ENCODE assay signal across 9 cellular contexts in the genomic region with DNA sequence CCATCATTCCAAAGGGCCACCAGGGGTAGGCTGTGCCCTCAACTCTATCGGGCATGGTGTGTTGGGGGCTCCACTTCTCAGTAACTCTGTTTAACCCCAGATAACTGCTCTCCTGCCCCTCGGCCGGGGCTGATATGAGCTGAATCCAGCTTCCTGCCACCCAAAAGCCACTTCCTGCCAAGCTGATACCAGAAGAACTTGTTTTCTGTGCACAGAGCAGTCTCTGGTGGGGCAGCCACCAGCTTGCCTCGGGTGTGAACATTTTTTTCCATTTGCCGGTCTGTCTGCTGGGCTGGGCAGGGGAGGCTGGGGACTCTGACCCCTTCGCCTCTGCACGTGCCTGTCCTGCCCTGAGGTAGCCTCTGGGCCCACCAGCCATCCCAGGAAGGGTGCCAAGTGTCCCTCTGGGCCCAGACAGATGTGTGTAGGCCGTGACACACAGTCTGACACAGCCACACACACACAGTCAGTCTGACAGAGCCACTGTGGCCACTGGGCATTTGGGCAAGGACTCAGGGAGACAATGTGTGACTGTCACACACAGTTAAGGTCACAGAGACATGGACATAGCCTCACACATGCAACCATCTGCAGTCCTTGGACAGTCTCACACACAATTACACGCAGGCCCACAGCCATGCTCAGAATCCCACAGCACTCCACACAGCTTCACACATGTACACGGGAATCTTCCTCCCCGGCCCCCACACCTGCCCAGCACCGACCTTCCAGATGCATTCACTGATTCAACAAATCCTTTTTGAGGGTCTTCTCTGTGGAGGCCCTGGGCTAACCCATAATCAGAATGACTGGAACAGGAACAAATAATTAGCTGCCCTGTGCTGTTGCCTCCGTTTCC. TPM values are rescaled to one million over a fixed set of nuclear protein-coding genes. Genes with fewer than 3 reads are reported as not detected.
A peak's percentile ranks its signal among the peaks of the same experiment; 100 is the strongest.
DNase-seq lines count a peak whose midpoint lies in the region; ATAC-seq and TF ChIP-seq lines count a peak whose summit lies in the region.
"Had no signal": no experiment of that assay in that cellular context is flagged by ENCODE, and none has a peak within 500 bp of the region (broad histone marks: within the 10 kb centered on the region; RNA-seq: fewer than 3 reads in every experiment).

No MANE protein-coding gene starts in this region.

- ATAC-seq in gastrocnemius medialis (no peak), sciatic nerve (no peak)

- DNase-seq in GDM1 (lab: John Stamatoyannopoulos, UW): peak; percentile 72
- peak; percentile 41 to 90 (median 59) for DNase-seq in T-helper 1 cell
- DNase-seq in activated naive CD4-positive, alpha-beta T cell treated with anti-CD3 and anti-CD28 coated beads, Interleukin-2, amount 10 ng/mL, durations not matched to agents 7 days and 5 days: peak; percentile 84
- no peak for DNase-seq in osteocyte (ENCODE audit: extremely low spot score, unreplicated experiment)
- no peak for DNase-seq in gastrocnemius medialis
- no peak for DNase-seq in sciatic nerve (ENCODE audit: low spot score)
- no peak for DNase-seq in putamen (ENCODE audit: low spot score)
- DNase-seq in DMS153 treated with DMSO at 0.1 percent for 48 hours (lab: John Stamatoyannopoulos, UW; ENCODE audit: unreplicated experiment): no peak

- no peak overlapping the region for H3K4me3 ChIP-seq in gastrocnemius medialis
- H3K4me3 ChIP-seq: SK-N-MC had no signal

- H3K4me1 ChIP-seq in gastrocnemius medialis: no peaks in the 10 kb centered on the region

- CTCF ChIA-PET in activated naive CD4-positive, alpha-beta T cell treated with anti-CD3 and anti-CD28 coated beads, Interleukin-2, amount 10 ng/mL, durations not matched to agents 7 days and 5 days (lab: Charles Lee): interaction anchor here (0.8 to 9.6 kb wide), 6 partner anchors 9 to 238 kb away, joined by 3 to 173 read pairs (median 4); no protein-coding TSS in a partner anchor

- H3K27me3 Mint-ChIP-seq in activated naive CD4-positive, alpha-beta T cell treated with anti-CD3 and anti-CD28 coated beads, Interleukin-2, amount 10 ng/mL, durations not matched to agents 7 days and 5 days: no peaks in the 10 kb centered on the region
- H3K27me3 Mint-ChIP-seq in osteocyte (ENCODE audit: unreplicated experiment): no peaks in the 10 kb centered on the region

- H3K36me3 Mint-ChIP-seq in activated naive CD4-positive, alpha-beta T cell treated with anti-CD3 and anti-CD28 coated beads, Interleukin-2, amount 10 ng/mL, durations not matched to agents 7 days and 5 days: peaks cover 34% of the 10 kb centered on the region
- H3K36me3 Mint-ChIP-seq in osteocyte (ENCODE audit: unreplicated experiment): no peaks in the 10 kb centered on the region

- no peaks in the 10 kb centered on the region for H3K9me3 ChIP-seq in gastrocnemius medialis

- H3K27ac ChIP-seq in gastrocnemius medialis: no peak overlapping the region
- H3K27ac ChIP-seq: SK-N-MC had no signal

- H3K9me3 Mint-ChIP-seq in activated naive CD4-positive, alpha-beta T cell treated with anti-CD3 and anti-CD28 coated beads, Interleukin-2, amount 10 ng/mL, durations not matched to agents 7 days and 5 days: no peaks in the 10 kb centered on the region
- H3K9me3 Mint-ChIP-seq in osteocyte (ENCODE audit: unreplicated experiment): no peaks in the 10 kb centered on the region

- H3K27ac Mint-ChIP-seq in activated naive CD4-positive, alpha-beta T cell treated with anti-CD3 and anti-CD28 coated beads, Interleukin-2, amount 10 ng/mL, durations not matched to agents 7 days and 5 days: peak overlapping the region; percentile 99
- H3K27ac Mint-ChIP-seq in osteocyte (ENCODE audit: unreplicated experiment): peak overlapping the region; percentile 43

- H3K4me1 Mint-ChIP-seq in activated naive CD4-positive, alpha-beta T cell treated with anti-CD3 and anti-CD28 coated beads, Interleukin-2, amount 10 ng/mL, durations not matched to agents 7 days and 5 days: peaks cover 74% of the 10 kb centered on the region
- peaks cover 65% of the 10 kb centered on the region for H3K4me1 Mint-ChIP-seq in osteocyte (ENCODE audit: unreplicated experiment)

- H3K36me3 ChIP-seq in gastrocnemius medialis: no peaks in the 10 kb centered on the region

- peak overlapping the region; percentile 93 for H3K4me3 Mint-ChIP-seq in activated naive CD4-positive, alpha-beta T cell treated with anti-CD3 and anti-CD28 coated beads, Interleukin-2, amount 10 ng/mL, durations not matched to agents 7 days and 5 days
- H3K4me3 Mint-ChIP-seq in osteocyte (ENCODE audit: unreplicated experiment): no peak overlapping the region

- TF ChIP-seq POLR2A in gastrocnemius medialis (IDR thresholded peaks at IDR 0.05): no peak

- intact Hi-C loops in gastrocnemius medialis (cut with DNase I; ENCODE audit: low total_unique reads): no loop called here
- intact Hi-C loops in sciatic nerve (cut with DNase I): no loop called here

- in situ Hi-C loops in gastrocnemius medialis (cut with MboI; ENCODE audit: low sequenced_read_pairs in 4 of 4): loop anchor here in 1 of 4 donors (10.0 kb wide), 1 partner anchor 115 kb away; no protein-coding TSS in a partner anchor

- no peaks in the 10 kb centered on the region for H3K27me3 ChIP-seq in gastrocnemius medialis

- TF ChIP-seq CTCF in osteocyte (IDR thresholded peaks at IDR 0.05): no peak
- no peak for TF ChIP-seq CTCF in gastrocnemius medialis (IDR thresholded peaks at IDR 0.05 in 4 of 5, conservative IDR thresholded peaks at IDR 0.05 in 1 of 5)

RNA-seq across cellular contexts. Expression of a gene that starts 45.1 kb away (rescaled TPM):
- total RNA-seq in osteocyte (30.5 and 32.7 TPM in 2 replicates), gastrocnemius medialis (1 to 10 TPM; 1.4 to 1.9 (median 1.7) TPM), sciatic nerve (39.4 TPM)

Comparison
In these comparisons a context has a peak if more than half of its experiments do, and no peak if none do; other contexts are left out.
1. DNase-seq: peak in GDM1 (single experiment), T-helper 1 cell (5 of 5) and activated naive CD4-positive, alpha-beta T cell treated with anti-CD3 and anti-CD28 coated beads, Interleukin-2, amount 10 ng/mL, durations not matched to agents 7 days and 5 days (single experiment); none in osteocyte (single experiment), gastrocnemius medialis (0 of 2), sciatic nerve (single experiment), putamen (single experiment) and DMS153 treated with DMSO at 0.1 percent for 48 hours (single experiment).
2. RNA of a gene that starts 45.1 kb away (total RNA-seq): 39.4 TPM in sciatic nerve (single experiment) and 30.5 to 32.7 TPM in osteocyte; 1.4 to 1.9 TPM in gastrocnemius medialis; every median in the first group is over 10 times any median in the second.